ENCODE assay signal across 21 cellular contexts in the genomic region with DNA sequence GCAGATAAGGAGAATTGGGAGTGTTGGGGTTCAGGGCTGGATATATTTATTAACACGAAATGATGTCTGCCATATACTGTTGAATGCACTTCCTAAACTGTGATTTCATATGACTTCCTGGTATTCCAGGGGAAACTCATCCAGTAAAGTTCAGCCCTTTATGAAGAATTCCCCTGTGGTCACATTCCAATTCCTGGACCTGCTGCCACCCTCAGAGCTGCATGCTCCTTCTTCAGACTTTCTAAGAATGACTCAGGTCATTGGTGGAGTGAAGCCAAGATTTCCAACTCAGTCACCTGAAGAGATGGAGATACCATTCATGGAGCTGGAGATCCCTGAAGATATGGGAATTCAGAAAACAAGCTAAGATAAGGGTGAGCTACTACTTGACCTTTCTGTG.
DNase-seq lines count a peak whose midpoint lies in the region; ATAC-seq and TF ChIP-seq lines count a peak whose summit lies in the region.
"Had no signal": no experiment of that assay in that cellular context is flagged by ENCODE, and none has a peak within 500 bp of the region (broad histone marks: within the 10 kb centered on the region; RNA-seq: fewer than 3 reads in every experiment).

No MANE protein-coding gene starts in this region.

- H3K4me3 ChIP-seq in fibroblast of the aortic adventitia (ENCODE audit: low read depth, low read length): no peak overlapping the region
- H3K4me3 ChIP-seq: right atrium auricular region, SJCRH30 had no signal

- peaks cover 5% of the 10 kb centered on the region; the same call in 1 of the 2 replicates for H3K9me3 Mint-ChIP-seq in HFFc6
- no peaks in the 10 kb centered on the region for H3K9me3 Mint-ChIP-seq in activated naive CD8-positive, alpha-beta T cell treated with anti-CD3 and anti-CD28 coated beads for 36 hours
- H3K9me3 Mint-ChIP-seq: activated naive CD4-positive, alpha-beta T cell treated with anti-CD3 and anti-CD28 coated beads, Interleukin-2, amount 50 U/mL, for 24 hours; CD14-positive monocyte; dendritic cell treated with granulocyte-macrophage colony-stimulating factor and Interleukin-4, amounts not matched to agents 40 ng/mL and 50 ng/mL, for 4 days had no signal

- H3K36me3 Mint-ChIP-seq in HFFc6 (ENCODE audit: low read depth): peaks cover 10% of the 10 kb centered on the region
- no peaks in the 10 kb centered on the region for H3K36me3 Mint-ChIP-seq in activated naive CD8-positive, alpha-beta T cell treated with anti-CD3 and anti-CD28 coated beads for 36 hours
- H3K36me3 Mint-ChIP-seq: activated naive CD4-positive, alpha-beta T cell treated with anti-CD3 and anti-CD28 coated beads, Interleukin-2, amount 50 U/mL, for 24 hours; CD14-positive monocyte had no signal

- no peak for ATAC-seq in GM21717 (IDR thresholded peaks at IDR 0.05; ENCODE audit: unreplicated experiment)
- ATAC-seq: activated CD8-positive, alpha-beta T cell treated with anti-CD3 and anti-CD28 coated beads, Interleukin-2, amount 10 ng/mL, durations not matched to agents 7 days and 5 days; esophagus mucosa; left ventricle myocardium superior had no signal

- H3K27me3 Mint-ChIP-seq in HFFc6 (ENCODE audit: insufficient read depth): peaks cover 4% of the 10 kb centered on the region
- no peaks in the 10 kb centered on the region for H3K27me3 Mint-ChIP-seq in activated naive CD8-positive, alpha-beta T cell treated with anti-CD3 and anti-CD28 coated beads for 36 hours

- H3K4me1 Mint-ChIP-seq in HFFc6 (ENCODE audit: low read depth): peaks cover 18% of the 10 kb centered on the region
- H3K4me1 Mint-ChIP-seq in activated naive CD8-positive, alpha-beta T cell treated with anti-CD3 and anti-CD28 coated beads for 36 hours: no peaks in the 10 kb centered on the region
- H3K4me1 Mint-ChIP-seq: activated naive CD4-positive, alpha-beta T cell treated with anti-CD3 and anti-CD28 coated beads, Interleukin-2, amount 50 U/mL, for 24 hours had no signal

- in situ Hi-C loops in ACHN (cut with HindIII; ENCODE audit: low pct_ligation_motif_present, low pct_unique_long_range_greater_than_20kb, low sequenced_read_pairs): no loop called here

- H3K4me3 Mint-ChIP-seq in HFFc6: no peak overlapping the region
- no peak overlapping the region for H3K4me3 Mint-ChIP-seq in activated naive CD8-positive, alpha-beta T cell treated with anti-CD3 and anti-CD28 coated beads for 36 hours
- H3K4me3 Mint-ChIP-seq: activated CD8-positive, alpha-beta T cell treated with anti-CD3 and anti-CD28 coated beads, Interleukin-2, amount 10 ng/mL, durations not matched to agents 7 days and 5 days; activated naive CD4-positive, alpha-beta T cell treated with anti-CD3 and anti-CD28 coated beads, Interleukin-2, amount 50 U/mL, for 24 hours; CD14-positive monocyte; dendritic cell treated with granulocyte-macrophage colony-stimulating factor and Interleukin-4, amounts not matched to agents 40 ng/mL and 50 ng/mL, for 4 days had no signal

- peak; percentile 85 for DNase-seq in ACHN
- DNase-seq in HFFc6: peak; percentile 56
- DNase-seq in SW480 (ENCODE audit: low spot score): peak; percentile 36
- DNase-seq in fibroblast of the aortic adventitia (ENCODE audit: low read depth): peak; percentile 25
- no peak for DNase-seq in NAMALWA (ENCODE audit: low spot score)
- no peak for DNase-seq in DMS 273 treated with DMSO at 0.1 percent for 48 hours (lab: John Stamatoyannopoulos, UW)
- no peak for DNase-seq in activated naive CD8-positive, alpha-beta T cell treated with anti-CD3 and anti-CD28 coated beads for 36 hours
- DNase-seq: activated CD8-positive, alpha-beta T cell treated with anti-CD3 and anti-CD28 coated beads, Interleukin-2, amount 10 ng/mL, durations not matched to agents 7 days and 5 days; activated T-cell treated with anti-CD3 and anti-CD28 coated beads, Interleukin-2, amount 50 U/mL, for 48 hours; DMS153; glutamatergic neuron; left ventricle myocardium superior; NCI-H1436; NCI-H2171; SJCRH30 had no signal

- peak overlapping the region; percentile 3 for H3K27ac Mint-ChIP-seq in HFFc6
- no peak overlapping the region for H3K27ac Mint-ChIP-seq in activated naive CD8-positive, alpha-beta T cell treated with anti-CD3 and anti-CD28 coated beads for 36 hours
- H3K27ac Mint-ChIP-seq: activated CD8-positive, alpha-beta T cell treated with anti-CD3 and anti-CD28 coated beads, Interleukin-2, amount 10 ng/mL, durations not matched to agents 7 days and 5 days; activated naive CD4-positive, alpha-beta T cell treated with anti-CD3 and anti-CD28 coated beads, Interleukin-2, amount 50 U/mL, for 24 hours; dendritic cell treated with granulocyte-macrophage colony-stimulating factor and Interleukin-4, amounts not matched to agents 40 ng/mL and 50 ng/mL, for 4 days had no signal

- TF ChIP-seq CTCF in HFFc6 (IDR thresholded peaks at IDR 0.05) (no peak), fibroblast of the aortic adventitia (IDR thresholded peaks at IDR 0.05; ENCODE audit: insufficient read depth, low read length) (no peak)

Comparison
In these comparisons a context has a peak if more than half of its experiments do, and no peak if none do; other contexts are left out.
1. DNase-seq: peak in ACHN (single experiment), HFFc6 (single experiment), SW480 (single experiment) and fibroblast of the aortic adventitia (single experiment); none in NAMALWA (single experiment), DMS 273 treated with DMSO at 0.1 percent for 48 hours (single experiment) and activated naive CD8-positive, alpha-beta T cell treated with anti-CD3 and anti-CD28 coated beads for 36 hours (single experiment).